In genomic region chr22:30333707-30334087, GRCh38 we compare ENCODE assay signal across 14 cellular contexts.
"Had no signal": no experiment of that assay in that cellular context is flagged by ENCODE, and none has a peak within 500 bp of the region (broad histone marks: within the 10 kb centered on the region; RNA-seq: fewer than 3 reads in every experiment).

No MANE protein-coding gene starts in this region.

- H3K4me1 Mint-ChIP-seq: activated B cell treated with CpG ODN at 0.5 μM for 24 hours had no signal

- H3K27me3 Mint-ChIP-seq: activated B cell treated with CpG ODN at 0.5 μM for 24 hours had no signal

- H3K27me3 ChIP-seq: gastroesophageal sphincter, heart right ventricle, stomach had no signal

- H3K4me3 ChIP-seq: gastroesophageal sphincter, heart right ventricle, stomach, thoracic aorta had no signal

- H3K27ac ChIP-seq: heart right ventricle, thoracic aorta had no signal

- H3K9me3 ChIP-seq: gastroesophageal sphincter, heart right ventricle, stomach, thoracic aorta had no signal

- H3K9me3 Mint-ChIP-seq: activated B cell treated with CpG ODN at 0.5 μM for 24 hours, nephron had no signal

- H3K4me3 Mint-ChIP-seq: activated B cell treated with CpG ODN at 0.5 μM for 24 hours, nephron had no signal

- H3K27ac Mint-ChIP-seq: activated B cell treated with CpG ODN at 0.5 μM for 24 hours, nephron had no signal

- DNase-seq: activated B cell treated with CpG ODN at 0.5 μM for 24 hours; activated CD8-positive, alpha-beta memory T cell treated with anti-CD3 and anti-CD28 coated beads for 24 hours; activated gamma-delta T cell; erythroblast; heart right ventricle; mesendoderm; nucleus accumbens; retina; stimulated activated CD4-positive, alpha-beta T cell treated with anti-CD3 and anti-CD28 coated beads, Interleukin-4, amount 100 ng/mL, for 4 hours; stimulated activated CD8-positive, alpha-beta memory T cell treated with anti-CD3 and anti-CD28 coated beads, Interleukin-4, amount 100 ng/mL, for 48 hours; stomach had no signal
